ENCODE assay signal across 1 cellular context in the genomic region with DNA sequence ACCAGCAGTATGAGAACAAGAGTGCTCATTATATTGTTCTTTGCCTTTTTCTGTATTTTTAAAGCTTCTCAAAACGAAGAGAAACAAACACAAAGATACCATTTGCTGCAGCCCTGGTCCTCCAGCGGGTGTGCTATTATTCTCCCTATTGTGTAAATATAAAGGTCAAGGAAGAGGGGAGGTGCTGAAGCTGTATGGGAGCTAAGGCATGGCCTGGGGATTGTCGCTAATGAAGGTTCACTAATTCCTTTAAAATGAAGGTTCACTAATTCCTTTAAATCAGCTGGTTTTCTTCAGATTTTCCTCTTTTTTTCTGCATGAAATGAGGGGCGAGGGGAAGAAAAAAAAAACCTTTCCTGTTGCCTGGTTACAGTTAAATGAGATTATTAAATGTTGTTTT.
TF ChIP-seq lines count a peak whose summit lies in the region.

No MANE protein-coding gene starts in this region.

TF ChIP-seq in WTC11, 78 proteins besides CTCF, POLR2A, EP300 and RAD21 (continued from another document):
- TF ChIP-seq, protein P1, sequence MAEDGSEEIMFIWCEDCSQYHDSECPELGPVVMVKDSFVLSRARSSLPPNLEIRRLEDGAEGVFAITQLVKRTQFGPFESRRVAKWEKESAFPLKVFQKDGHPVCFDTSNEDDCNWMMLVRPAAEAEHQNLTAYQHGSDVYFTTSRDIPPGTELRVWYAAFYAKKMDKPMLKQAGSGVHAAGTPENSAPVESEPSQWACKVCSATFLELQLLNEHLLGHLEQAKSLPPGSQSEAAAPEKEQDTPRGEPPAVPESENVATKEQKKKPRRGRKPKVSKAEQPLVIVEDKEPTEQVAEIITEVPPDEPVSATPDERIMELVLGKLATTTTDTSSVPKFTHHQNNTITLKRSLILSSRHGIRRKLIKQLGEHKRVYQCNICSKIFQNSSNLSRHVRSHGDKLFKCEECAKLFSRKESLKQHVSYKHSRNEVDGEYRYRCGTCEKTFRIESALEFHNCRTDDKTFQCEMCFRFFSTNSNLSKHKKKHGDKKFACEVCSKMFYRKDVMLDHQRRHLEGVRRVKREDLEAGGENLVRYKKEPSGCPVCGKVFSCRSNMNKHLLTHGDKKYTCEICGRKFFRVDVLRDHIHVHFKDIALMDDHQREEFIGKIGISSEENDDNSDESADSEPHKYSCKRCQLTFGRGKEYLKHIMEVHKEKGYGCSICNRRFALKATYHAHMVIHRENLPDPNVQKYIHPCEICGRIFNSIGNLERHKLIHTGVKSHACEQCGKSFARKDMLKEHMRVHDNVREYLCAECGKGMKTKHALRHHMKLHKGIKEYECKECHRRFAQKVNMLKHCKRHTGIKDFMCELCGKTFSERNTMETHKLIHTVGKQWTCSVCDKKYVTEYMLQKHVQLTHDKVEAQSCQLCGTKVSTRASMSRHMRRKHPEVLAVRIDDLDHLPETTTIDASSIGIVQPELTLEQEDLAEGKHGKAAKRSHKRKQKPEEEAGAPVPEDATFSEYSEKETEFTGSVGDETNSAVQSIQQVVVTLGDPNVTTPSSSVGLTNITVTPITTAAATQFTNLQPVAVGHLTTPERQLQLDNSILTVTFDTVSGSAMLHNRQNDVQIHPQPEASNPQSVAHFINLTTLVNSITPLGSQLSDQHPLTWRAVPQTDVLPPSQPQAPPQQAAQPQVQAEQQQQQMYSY (CRISPR knock-in tag; IDR thresholded peaks at IDR 0.05) = no peak
- TF ChIP-seq, protein P2, sequence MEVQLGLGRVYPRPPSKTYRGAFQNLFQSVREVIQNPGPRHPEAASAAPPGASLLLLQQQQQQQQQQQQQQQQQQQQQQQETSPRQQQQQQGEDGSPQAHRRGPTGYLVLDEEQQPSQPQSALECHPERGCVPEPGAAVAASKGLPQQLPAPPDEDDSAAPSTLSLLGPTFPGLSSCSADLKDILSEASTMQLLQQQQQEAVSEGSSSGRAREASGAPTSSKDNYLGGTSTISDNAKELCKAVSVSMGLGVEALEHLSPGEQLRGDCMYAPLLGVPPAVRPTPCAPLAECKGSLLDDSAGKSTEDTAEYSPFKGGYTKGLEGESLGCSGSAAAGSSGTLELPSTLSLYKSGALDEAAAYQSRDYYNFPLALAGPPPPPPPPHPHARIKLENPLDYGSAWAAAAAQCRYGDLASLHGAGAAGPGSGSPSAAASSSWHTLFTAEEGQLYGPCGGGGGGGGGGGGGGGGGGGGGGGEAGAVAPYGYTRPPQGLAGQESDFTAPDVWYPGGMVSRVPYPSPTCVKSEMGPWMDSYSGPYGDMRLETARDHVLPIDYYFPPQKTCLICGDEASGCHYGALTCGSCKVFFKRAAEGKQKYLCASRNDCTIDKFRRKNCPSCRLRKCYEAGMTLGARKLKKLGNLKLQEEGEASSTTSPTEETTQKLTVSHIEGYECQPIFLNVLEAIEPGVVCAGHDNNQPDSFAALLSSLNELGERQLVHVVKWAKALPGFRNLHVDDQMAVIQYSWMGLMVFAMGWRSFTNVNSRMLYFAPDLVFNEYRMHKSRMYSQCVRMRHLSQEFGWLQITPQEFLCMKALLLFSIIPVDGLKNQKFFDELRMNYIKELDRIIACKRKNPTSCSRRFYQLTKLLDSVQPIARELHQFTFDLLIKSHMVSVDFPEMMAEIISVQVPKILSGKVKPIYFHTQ (CRISPR knock-in tag; IDR thresholded peaks at IDR 0.05) = no peak
- no peak for TF ChIP-seq ESRRA (CRISPR knock-in tag; IDR thresholded peaks at IDR 0.05; ENCODE audit: borderline replicate concordance)
- TF ChIP-seq, protein P3, sequence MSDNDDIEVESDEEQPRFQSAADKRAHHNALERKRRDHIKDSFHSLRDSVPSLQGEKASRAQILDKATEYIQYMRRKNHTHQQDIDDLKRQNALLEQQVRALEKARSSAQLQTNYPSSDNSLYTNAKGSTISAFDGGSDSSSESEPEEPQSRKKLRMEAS (CRISPR knock-in tag; IDR thresholded peaks at IDR 0.05) = no peak
- TF ChIP-seq MXD4 (CRISPR knock-in tag; IDR thresholded peaks at IDR 0.05; ENCODE audit: borderline replicate concordance) = no peak
- no peak for TF ChIP-seq IRF2 (CRISPR knock-in tag; IDR thresholded peaks at IDR 0.05; ENCODE audit: borderline replicate concordance, low read depth)
- TF ChIP-seq ZNF416 (CRISPR knock-in tag; IDR thresholded peaks at IDR 0.05) = no peak
- TF ChIP-seq FOXP1 (CRISPR knock-in tag; IDR thresholded peaks at IDR 0.05; ENCODE audit: borderline replicate concordance) = no peak
- no peak for TF ChIP-seq NR3C1 (CRISPR knock-in tag; conservative IDR thresholded peaks at IDR 0.05; ENCODE audit: low read depth)
- no peak for TF ChIP-seq TCF7 (CRISPR knock-in tag; IDR thresholded peaks at IDR 0.05; ENCODE audit: low read depth)
- TF ChIP-seq EMX1 (CRISPR knock-in tag; IDR thresholded peaks at IDR 0.05) = no peak
